8 cellular contexts compared by ENCODE assay signal in the genomic region with DNA sequence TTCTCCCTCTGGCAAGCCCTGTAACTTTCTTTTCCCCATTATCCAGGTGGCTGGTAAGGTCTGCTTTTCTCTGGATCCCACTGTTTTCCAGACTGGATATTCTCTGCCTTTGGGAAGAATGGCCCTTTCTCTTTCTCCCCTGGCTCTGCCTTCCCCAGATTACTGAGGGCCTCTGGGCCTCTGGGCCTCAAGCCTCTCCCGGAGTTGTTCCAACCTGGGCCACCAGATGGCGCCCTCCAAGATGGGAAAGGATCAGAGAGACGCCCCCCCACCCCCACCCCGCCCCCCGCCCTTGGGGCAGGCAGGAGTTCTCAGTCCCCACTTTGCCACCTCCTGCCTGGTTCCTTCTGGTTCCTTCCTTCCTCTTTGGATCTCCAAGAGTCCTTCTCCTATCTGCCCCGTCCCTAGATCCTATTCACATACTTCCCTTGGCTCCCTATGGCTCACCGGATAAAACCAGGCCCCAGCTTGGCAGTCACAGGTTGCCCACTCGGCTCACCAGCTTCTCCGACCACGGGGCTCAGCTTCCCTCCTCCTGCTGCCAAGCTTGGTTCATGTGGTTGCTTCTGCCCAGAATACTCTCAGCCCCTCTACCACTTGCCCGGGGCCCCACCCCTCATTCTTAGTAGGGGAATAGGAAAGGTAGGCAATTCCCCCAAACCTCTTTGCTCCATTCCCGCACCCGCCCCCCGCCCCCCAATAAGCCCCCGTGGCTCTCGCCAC. TPM values are rescaled to one million over a fixed set of nuclear protein-coding genes. Genes with fewer than 3 reads are reported as not detected.
DNase-seq lines count a peak whose midpoint lies in the region; ATAC-seq and TF ChIP-seq lines count a peak whose summit lies in the region.

No MANE protein-coding gene starts in this region.

- peaks cover 0 to 27% (median 6%) of the 10 kb centered on the region in 3 donors for H3K36me3 Mint-ChIP-seq in naive thymus-derived CD8-positive, alpha-beta T cell
- H3K36me3 Mint-ChIP-seq in stimulated activated effector memory CD8-positive, alpha-beta T cell treated with anti-CD3 and anti-CD28 coated beads, Interleukin-12 subunit alpha, Interleukin-12 subunit beta, amount 100 ng/mL, for 72 hours = peaks cover 26% of the 10 kb centered on the region

- H3K9me3 ChIP-seq in AG04450 (ENCODE audit: control insufficient read depth, insufficient read depth, low read length) = no peaks in the 10 kb centered on the region; the same call in 1 of the 2 replicates

- peak; percentile 13 for DNase-seq in AG04450 (ENCODE audit: low read depth, low spot score)
- DNase-seq in GM13976 (ENCODE audit: low spot score) = peak; percentile 84
- DNase-seq in NCI-H748 (lab: John Stamatoyannopoulos, UW; ENCODE audit: unreplicated experiment) = peak; percentile 77
- peak; percentile 81 for DNase-seq in activated CD8-positive, alpha-beta memory T cell treated with anti-CD3 and anti-CD28 coated beads, Interleukin-2, amount 50 U/mL, for 4 hours
- DNase-seq in epithelial cell of esophagus (ENCODE audit: low read depth) = peak; percentile 61
- DNase-seq in naive thymus-derived CD8-positive, alpha-beta T cell = peak; percentile 54 to 87 (median 71)
- DNase-seq in stimulated activated effector memory CD8-positive, alpha-beta T cell treated with anti-CD3 and anti-CD28 coated beads, Interleukin-12 subunit alpha, Interleukin-12 subunit beta, amount 100 ng/mL, for 72 hours (ENCODE audit: low spot score in 2 of 2) = peak; percentile 77 to 91
- no peak for DNase-seq in HCEC 1CT

- CTCF ChIA-PET in AG04450 (lab: Charles Lee) = interaction anchor here (0.6 to 3.2 kb wide), 27 partner anchors 9 to 975 kb away, joined by 3 to 19 read pairs (median 4); partner anchors contain the start of genes EPS8L1, FIZ1, PPP1R12C and PPP6R1

- no peak overlapping the region for H3K4me3 ChIP-seq in AG04450 (ENCODE audit: low read depth, low read length)
- H3K4me3 ChIP-seq in epithelial cell of esophagus (ENCODE audit: low read length) = no peak overlapping the region

- TF ChIP-seq CTCF in AG04450 (IDR thresholded peaks at IDR 0.05; ENCODE audit: low read depth, low read length) (peak; percentile 60), GM13976 (IDR thresholded peaks at IDR 0.05; ENCODE audit: borderline replicate concordance, control extremely low read depth, extremely low read depth, insufficient read depth, missing control alignments) (peak; percentile 66), epithelial cell of esophagus (IDR thresholded peaks at IDR 0.05; ENCODE audit: insufficient read depth, low read depth, low read length, missing control alignments) (peak; percentile 64)

- peaks cover 25% of the 10 kb centered on the region for H3K27me3 ChIP-seq in AG04450 (ENCODE audit: control insufficient read depth, insufficient read depth, low read length)

- H3K27ac ChIP-seq in AG04450 (ENCODE audit: low read depth, low read length) = no peak overlapping the region

- POLR2A ChIA-PET in AG04450 (lab: Yijun Ruan, JAX) = no interaction called here
- POLR2A ChIA-PET in naive thymus-derived CD8-positive, alpha-beta T cell (lab: Charles Lee) = no interaction called here

- in situ Hi-C loops in GM13976 (cut with MboI; ENCODE audit: low sequenced_read_pairs, unreplicated experiment) = no loop called here

- ATAC-seq in naive thymus-derived CD8-positive, alpha-beta T cell = peak in 1 of 2 donors; percentile 61
- peak; percentile 43 for ATAC-seq in stimulated activated effector memory CD8-positive, alpha-beta T cell treated with anti-CD3 and anti-CD28 coated beads, Interleukin-12 subunit alpha, Interleukin-12 subunit beta, amount 100 ng/mL, for 72 hours

- H3K27ac Mint-ChIP-seq in naive thymus-derived CD8-positive, alpha-beta T cell = peak overlapping the region in 3 of 10 donors; percentile 40 to 62 (median 46)
- peak overlapping the region; percentile 69 for H3K27ac Mint-ChIP-seq in stimulated activated effector memory CD8-positive, alpha-beta T cell treated with anti-CD3 and anti-CD28 coated beads, Interleukin-12 subunit alpha, Interleukin-12 subunit beta, amount 100 ng/mL, for 72 hours

- peaks cover 0 to 2% (median 0%) of the 10 kb centered on the region in 9 donors for H3K9me3 Mint-ChIP-seq in naive thymus-derived CD8-positive, alpha-beta T cell
- no peaks in the 10 kb centered on the region for H3K9me3 Mint-ChIP-seq in stimulated activated effector memory CD8-positive, alpha-beta T cell treated with anti-CD3 and anti-CD28 coated beads, Interleukin-12 subunit alpha, Interleukin-12 subunit beta, amount 100 ng/mL, for 72 hours

- H3K27me3 Mint-ChIP-seq in naive thymus-derived CD8-positive, alpha-beta T cell = peaks cover 30 to 57% (median 36%) of the 10 kb centered on the region in 5 donors

- peak overlapping the region; percentile 45 to 84 (median 75) for H3K4me3 Mint-ChIP-seq in naive thymus-derived CD8-positive, alpha-beta T cell
- H3K4me3 Mint-ChIP-seq in stimulated activated effector memory CD8-positive, alpha-beta T cell treated with anti-CD3 and anti-CD28 coated beads, Interleukin-12 subunit alpha, Interleukin-12 subunit beta, amount 100 ng/mL, for 72 hours = peak overlapping the region; percentile 60

- H3K4me1 Mint-ChIP-seq in naive thymus-derived CD8-positive, alpha-beta T cell = peaks cover 22 to 31% (median 27%) of the 10 kb centered on the region in 4 donors
- peaks cover 30% of the 10 kb centered on the region for H3K4me1 Mint-ChIP-seq in stimulated activated effector memory CD8-positive, alpha-beta T cell treated with anti-CD3 and anti-CD28 coated beads, Interleukin-12 subunit alpha, Interleukin-12 subunit beta, amount 100 ng/mL, for 72 hours

RNA-seq across cellular contexts. Expression of gene EPS8L1, which starts 13.0 kb away (rescaled TPM):
- 1.5 and 2.3 TPM in 2 replicates for polyA plus RNA-seq in AG04450 (2011; rRNA removed)
- polyA minus RNA-seq in AG04450 (2011; rRNA and poly(A)+ RNA removed) = 1.2 and 2.0 TPM in 2 replicates
- under 1 TPM in 1 of 2 experiments, not detected in 1; 0.39 TPM for total RNA-seq in naive thymus-derived CD8-positive, alpha-beta T cell
- 1 to 10 TPM in 1 of 3 donors, under 1 TPM in 2; 0.81 to 2.1 (median 0.85) TPM for polyA plus RNA-seq in naive thymus-derived CD8-positive, alpha-beta T cell

RNA-seq across cellular contexts. Expression of gene RDH13, which starts 25.8 kb away (rescaled TPM):
- 3.1 and 4.5 TPM in 2 replicates for polyA plus RNA-seq in AG04450 (2011; rRNA removed)
- polyA minus RNA-seq in AG04450 (2011; rRNA and poly(A)+ RNA removed) = 4.0 and 7.5 TPM in 2 replicates
- 10 to 100 TPM; 24.3 to 26.1 TPM for total RNA-seq in naive thymus-derived CD8-positive, alpha-beta T cell
- polyA plus RNA-seq in naive thymus-derived CD8-positive, alpha-beta T cell = 10 to 100 TPM in 1 of 3 donors, 1 to 10 TPM in 2; 4.3 to 18.0 (median 5.3) TPM

RNA-seq across cellular contexts. Expression of gene PPP1R12C, which starts 28.7 kb away (rescaled TPM):
- polyA plus RNA-seq in AG04450 (2011; rRNA removed) = 24.2 and 30.0 TPM in 2 replicates
- polyA minus RNA-seq in AG04450 (2011; rRNA and poly(A)+ RNA removed) = 20.9 and 28.2 TPM in 2 replicates
- total RNA-seq in naive thymus-derived CD8-positive, alpha-beta T cell = 100 to 1,000 TPM; 140 to 141 TPM
- polyA plus RNA-seq in naive thymus-derived CD8-positive, alpha-beta T cell = 1 to 10 TPM; 2.7 to 6.2 (median 3.9) TPM

RNA-seq across cellular contexts. Expression of gene GP6, which starts 50.6 kb away (rescaled TPM):
- 0.11 TPM in 1 of 2 replicates, not detected in the other for polyA plus RNA-seq in AG04450 (2011; rRNA removed)
- polyA minus RNA-seq in AG04450 (2011; rRNA and poly(A)+ RNA removed) = 0.14 TPM in 1 of 2 replicates, not detected in the other
- total RNA-seq in naive thymus-derived CD8-positive, alpha-beta T cell = under 1 TPM; 0.31 to 0.69 TPM
- polyA plus RNA-seq in naive thymus-derived CD8-positive, alpha-beta T cell = under 1 TPM in 1 of 3 donors, not detected in 2; 0.08 TPM
